Comparison of ENCODE assay signal across 26 cellular contexts in genomic region chr2:124315221-124315880, GRCh38.
"Had no signal": no experiment of that assay in that cellular context is flagged by ENCODE, and none has a peak within 500 bp of the region (broad histone marks: within the 10 kb centered on the region; RNA-seq: fewer than 3 reads in every experiment).

No MANE protein-coding gene starts in this region.

- H3K9me3 ChIP-seq: SK-N-SH had no signal

- H3K4me3 ChIP-seq: K562 had no signal

- ATAC-seq: K562, Panc1, PC-3, T-cell had no signal

- DNase-seq: MV-4-11; NCI-H1048; NCI-H1105; NCI-H1417 treated with DMSO at 0.1 percent for 48 hours; NCI-H146; NCI-H1694 treated with DMSO at 0.1 percent for 48 hours; NCI-H1930; NCI-H2081; NCI-H2107; NCI-H226; NCI-H446; NCI-H510A; NCI-H524 treated with DMSO at 0.1 percent for 48 hours; NCI-H69; NCI-H774; NK-92 treated with Interleukin-12 subunit alpha and Interleukin-12 subunit beta, amount 100 ng/mL, for 24 hours; PC-3; SHP77; SW 1271; T-cell had no signal

- H3K27ac ChIP-seq: HL-60, KMS-11, RWPE1 had no signal
